1 cellular context compared by ENCODE assay signal in the genomic region with DNA sequence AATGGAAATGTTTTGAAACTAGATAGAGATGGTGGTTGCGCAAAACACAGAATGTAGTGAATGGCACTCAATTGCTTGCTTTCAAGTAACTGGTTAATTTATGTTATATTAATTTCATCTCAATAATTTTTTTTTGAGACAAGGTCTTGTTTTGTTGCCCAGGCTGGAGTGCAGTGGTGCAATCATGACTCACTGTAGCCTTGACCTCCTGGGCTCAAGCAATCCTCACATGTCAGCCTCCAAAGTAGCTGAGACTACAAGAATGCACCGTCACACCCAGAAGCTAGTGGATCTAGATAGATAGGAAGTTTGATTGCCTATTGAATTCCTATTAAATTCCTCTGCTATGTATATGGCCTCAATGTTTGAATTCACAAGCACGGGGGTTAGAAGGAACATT.
TF ChIP-seq lines count a peak whose summit lies in the region.

No MANE protein-coding gene starts in this region.

TF ChIP-seq in HepG2, 621 proteins besides CTCF, POLR2A, EP300 and RAD21:
- no peak for TF ChIP-seq ZKSCAN5 (CRISPR knock-in tag; IDR thresholded peaks at IDR 0.05)
- no peak for TF ChIP-seq KDM4B (CRISPR knock-in tag; IDR thresholded peaks at IDR 0.05)
- TF ChIP-seq FOSL2 (CRISPR knock-in tag; IDR thresholded peaks at IDR 0.05) = peak; percentile 72
- peak; percentile 20; the same call in 1 of the 2 replicates for TF ChIP-seq ZNF770 (CRISPR knock-in tag; IDR thresholded peaks at IDR 0.05)
